ENCODE assay signal across 7 cellular contexts in the genomic region with DNA sequence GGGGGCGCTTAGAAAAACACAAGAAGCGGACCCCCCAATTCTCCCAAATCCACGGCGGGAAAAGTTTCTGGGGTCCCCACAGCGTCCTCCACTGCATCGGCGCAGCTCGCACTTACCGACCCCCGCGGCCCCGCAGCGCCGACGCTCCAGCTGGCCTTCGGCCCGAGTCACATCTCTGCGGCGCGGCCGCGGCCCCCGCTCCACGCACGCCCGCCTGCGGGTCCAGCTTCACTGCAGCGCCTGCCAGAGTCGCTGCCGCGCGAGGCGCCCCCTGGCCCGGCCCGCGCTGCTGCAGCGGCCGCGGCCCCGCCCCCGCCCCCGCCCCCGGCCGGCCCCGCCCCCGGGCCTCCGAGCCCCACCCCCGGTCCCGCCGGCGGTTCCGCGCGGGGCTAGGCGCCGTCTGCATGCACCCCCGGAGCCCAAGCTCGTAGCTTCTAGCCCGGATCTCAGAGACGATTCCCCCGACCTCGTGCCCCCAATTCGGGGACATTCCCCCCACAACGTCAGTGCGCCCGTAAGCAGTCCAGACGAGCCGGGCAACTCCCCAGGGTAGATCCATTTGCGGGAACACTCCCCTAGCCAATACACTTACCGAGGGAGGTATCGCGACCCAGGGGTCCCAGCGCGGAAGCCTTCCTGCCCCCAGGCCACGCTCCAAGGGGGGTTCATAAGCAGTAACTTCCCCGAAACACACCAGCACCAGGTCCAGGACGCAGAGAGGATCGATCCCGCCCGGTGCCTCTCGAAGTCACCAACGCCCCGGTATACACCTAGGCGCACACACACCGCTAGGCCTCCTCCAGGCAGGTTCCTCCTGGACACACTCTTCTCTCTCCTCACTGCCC. TPM values are rescaled to one million over a fixed set of nuclear protein-coding genes. Genes with fewer than 3 reads are reported as not detected.
A peak's percentile ranks its signal among the peaks of the same experiment; 100 is the strongest.
DNase-seq lines count a peak whose midpoint lies in the region; ATAC-seq and TF ChIP-seq lines count a peak whose summit lies in the region.

A gene with protein sequence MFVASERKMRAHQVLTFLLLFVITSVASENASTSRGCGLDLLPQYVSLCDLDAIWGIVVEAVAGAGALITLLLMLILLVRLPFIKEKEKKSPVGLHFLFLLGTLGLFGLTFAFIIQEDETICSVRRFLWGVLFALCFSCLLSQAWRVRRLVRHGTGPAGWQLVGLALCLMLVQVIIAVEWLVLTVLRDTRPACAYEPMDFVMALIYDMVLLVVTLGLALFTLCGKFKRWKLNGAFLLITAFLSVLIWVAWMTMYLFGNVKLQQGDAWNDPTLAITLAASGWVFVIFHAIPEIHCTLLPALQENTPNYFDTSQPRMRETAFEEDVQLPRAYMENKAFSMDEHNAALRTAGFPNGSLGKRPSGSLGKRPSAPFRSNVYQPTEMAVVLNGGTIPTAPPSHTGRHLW (minus strand): TSS at position 238 of the 845 bp plus-strand sequence. CDS start 12,003 bp downstream, outside the sequence.

- H3K36me3 Mint-ChIP-seq in nephron (ENCODE audit: low read depth), result peaks cover 4% of the 10 kb centered on the region

- H3K27ac ChIP-seq in foreskin keratinocyte, result no peak within 1 kb of the TSS
- no peak within 1 kb of the TSS for H3K27ac ChIP-seq in thymus (ENCODE audit: low read depth)

- peak; percentile 37 for DNase-seq in GM19238 (ENCODE audit: insufficient read length, low spot score)
- DNase-seq in NCI-H774 (lab: John Stamatoyannopoulos, UW), result peak; percentile 37
- DNase-seq in activated effector memory CD4-positive, alpha-beta T cell treated with Interleukin-2 at 50 U/mL for 16 hours, result peak; percentile 43
- peak in 1 of 2 donors; percentile 23 for DNase-seq in foreskin keratinocyte

- peak within 1 kb of the TSS; percentile 53 for H3K4me3 ChIP-seq in thymus (ENCODE audit: low read length)

- H3K4me3 Mint-ChIP-seq in nephron, result peak within 1 kb of the TSS; percentile 91 to 95 (median 94)

- H3K27me3 ChIP-seq in foreskin keratinocyte (peaks cover 43% of the 10 kb centered on the region), thymus (ENCODE audit: control insufficient read depth, insufficient read depth) (peaks cover 46% of the 10 kb centered on the region)

- 1% methylated on average over 85 of the region's 85 CpGs for WGBS in thymus

- peak within 1 kb of the TSS in 2 of 3 experiments; percentile 55 to 92 for H3K27ac Mint-ChIP-seq in nephron

- no peaks in the 10 kb centered on the region for H3K36me3 ChIP-seq in thymus (ENCODE audit: control insufficient read depth, insufficient read depth)

- H3K9me3 ChIP-seq in thymus (ENCODE audit: control insufficient read depth), result no peaks in the 10 kb centered on the region

- no peaks in the 10 kb centered on the region for H3K9me3 Mint-ChIP-seq in nephron

- no peaks in the 10 kb centered on the region for H3K4me1 ChIP-seq in foreskin keratinocyte
- peaks cover 4% of the 10 kb centered on the region for H3K4me1 ChIP-seq in thymus (ENCODE audit: control insufficient read depth, insufficient read depth, low read length)

- peaks cover 9% of the 10 kb centered on the region for H3K27me3 Mint-ChIP-seq in nephron (ENCODE audit: low read depth)

- TF ChIP-seq CTCF in foreskin keratinocyte (conservative IDR thresholded peaks at IDR 0.05), result peak; percentile 36
- no peak for TF ChIP-seq CTCF in nephron (IDR thresholded peaks at IDR 0.05; ENCODE audit: unreplicated experiment in 3 of 3)

- ATAC-seq in foreskin keratinocyte (peak; percentile 54), GM18867 (IDR thresholded peaks at IDR 0.05; ENCODE audit: unreplicated experiment) (no peak)

- peaks cover 22% of the 10 kb centered on the region for H3K4me1 Mint-ChIP-seq in nephron

RNA-seq across cellular contexts. Expression of the gene that starts here (rescaled TPM):
- 0.14 and 0.48 TPM in 2 replicates for total RNA-seq in foreskin keratinocyte
- polyA plus RNA-seq in foreskin keratinocyte, result 0.13 and 0.63 TPM in 2 replicates
- polyA plus RNA-seq in thymus, result 7.8 TPM

Comparison
In these comparisons a context has a peak if more than half of its experiments do, and no peak if none do; other contexts are left out.
1. Peak in ATAC-seq in foreskin keratinocyte; RNA of the gene not detected or under 1 TPM.